In genomic region chr5:95930141-95930540, GRCh38 we compare ENCODE assay signal across 14 cellular contexts.
"Had no signal": no experiment of that assay in that cellular context is flagged by ENCODE, and none has a peak within 500 bp of the region (broad histone marks: within the 10 kb centered on the region; RNA-seq: fewer than 3 reads in every experiment).

No MANE protein-coding gene starts in this region.

- H3K4me3 Mint-ChIP-seq: dendritic cell treated with granulocyte-macrophage colony-stimulating factor and Interleukin-4, amounts not matched to agents 40 ng/mL and 50 ng/mL, for 4 days; neural crest cell had no signal

- DNase-seq: activated naive CD4-positive, alpha-beta T cell; aorta; effector memory CD4-positive, alpha-beta T cell; erythroblast; heart right ventricle; lower lobe of right lung; sigmoid colon; stimulated activated CD4-positive, alpha-beta T cell treated with anti-CD3 and anti-CD28 coated beads, Interleukin-2, amount 100 ng/mL, for 24 hours; thyroid gland had no signal

- H3K36me3 ChIP-seq: gastroesophageal sphincter, lower lobe of right lung, sigmoid colon, thyroid gland had no signal

- H3K4me1 ChIP-seq: sigmoid colon had no signal

- H3K9me3 ChIP-seq: gastroesophageal sphincter, heart right ventricle, lower lobe of right lung, sigmoid colon, thyroid gland had no signal

- H3K4me3 ChIP-seq: gastroesophageal sphincter, heart right ventricle, lower lobe of right lung, sigmoid colon, thyroid gland had no signal

- H3K27ac Mint-ChIP-seq: dendritic cell treated with granulocyte-macrophage colony-stimulating factor and Interleukin-4, amounts not matched to agents 40 ng/mL and 50 ng/mL, for 4 days; stimulated activated effector memory CD8-positive, alpha-beta T cell treated with anti-CD3 and anti-CD28 coated beads, Interleukin-12 subunit alpha, Interleukin-12 subunit beta, amount 100 ng/mL, for 72 hours had no signal

- H3K27me3 ChIP-seq: gastroesophageal sphincter, heart right ventricle, sigmoid colon, thyroid gland had no signal

- H3K9me3 Mint-ChIP-seq: activated T-helper 1 cell treated with anti-CD3 and anti-CD28 coated beads, Interleukin-12 subunit alpha, Interleukin-12 subunit beta, Interleukin-2, Interleukin-4 antibody, amounts not matched to agents 30 ng/mL and 10 ng/mL and 1 ng/mL, durations not matched to agents 14 hours and 24 hours and 36 hours; dendritic cell treated with granulocyte-macrophage colony-stimulating factor and Interleukin-4, amounts not matched to agents 40 ng/mL and 50 ng/mL, for 4 days; stimulated activated effector memory CD8-positive, alpha-beta T cell treated with anti-CD3 and anti-CD28 coated beads, Interleukin-12 subunit alpha, Interleukin-12 subunit beta, amount 100 ng/mL, for 72 hours had no signal

- H3K27ac ChIP-seq: gastroesophageal sphincter, heart right ventricle, lower lobe of right lung, sigmoid colon, thyroid gland had no signal
